Comparison of ENCODE assay signal across 25 cellular contexts in genomic region chr21:25710550-25710949, GRCh38. TPM values are rescaled to one million over a fixed set of nuclear protein-coding genes. Genes with fewer than 3 reads are reported as not detected.
A peak's percentile ranks its signal among the peaks of the same experiment; 100 is the strongest.
DNase-seq lines count a peak whose midpoint lies in the region; ATAC-seq and TF ChIP-seq lines count a peak whose summit lies in the region.
"Had no signal": no experiment of that assay in that cellular context is flagged by ENCODE, and none has a peak within 500 bp of the region (broad histone marks: within the 10 kb centered on the region; RNA-seq: fewer than 3 reads in every experiment).

No MANE protein-coding gene starts in this region.

- H2BK5ac ChIP-seq in mesendoderm (ENCODE audit: low read length) = no peak overlapping the region

- peak in 1 of 2 donors; percentile 65 for ATAC-seq in natural killer cell treated with Interleukin-12 subunit alpha and Interleukin-12 subunit beta and Interleukin-15 and Interleukin-18, amount 100 ng/mL, for 72 hours
- ATAC-seq in natural killer cell (no peak), GM18517 (IDR thresholded peaks at IDR 0.05; ENCODE audit: unreplicated experiment) (no peak), HG03571 (IDR thresholded peaks at IDR 0.05; ENCODE audit: unreplicated experiment) (no peak)
- ATAC-seq in activated T-helper 17 cell treated with anti-CD3 and anti-CD28 coated beads, Interleukin-2, amount 50 U/mL, for 72 hours (replicated peaks) = no peak
- ATAC-seq: GM12878 had no signal

- no peak overlapping the region for H3K56ac ChIP-seq in mesendoderm (ENCODE audit: low read length)

- H3K4me3 ChIP-seq in mesendoderm (ENCODE audit: low read length) = no peak overlapping the region
- H3K4me3 ChIP-seq: BLaER1, GM12878 had no signal

- H3K9me3 Mint-ChIP-seq in natural killer cell treated with Interleukin-12 subunit alpha and Interleukin-12 subunit beta and Interleukin-15 and Interleukin-18, amount 100 ng/mL, for 72 hours = no peaks in the 10 kb centered on the region
- H3K9me3 Mint-ChIP-seq in natural killer cell (no peaks in the 10 kb centered on the region), progenitor cell of endocrine pancreas (ENCODE audit: low read depth) (no peaks in the 10 kb centered on the region)
- no peaks in the 10 kb centered on the region for H3K9me3 Mint-ChIP-seq in activated T-helper 17 cell treated with anti-CD3 and anti-CD28 coated beads, Interleukin-2, amount 50 U/mL, for 72 hours
- H3K9me3 Mint-ChIP-seq: CD4-positive, alpha-beta memory T cell; CD4-positive, CD25-positive, alpha-beta regulatory T cell; CD8-positive, alpha-beta memory T cell had no signal

- H3K79me2 ChIP-seq in mesendoderm (ENCODE audit: control insufficient read depth, insufficient read depth, low read length) = no peaks in the 10 kb centered on the region

- peak overlapping the region; percentile 38 for H3K4me3 Mint-ChIP-seq in natural killer cell treated with Interleukin-12 subunit alpha and Interleukin-12 subunit beta and Interleukin-15 and Interleukin-18, amount 100 ng/mL, for 72 hours
- H3K4me3 Mint-ChIP-seq in natural killer cell = no peak overlapping the region
- no peak overlapping the region for H3K4me3 Mint-ChIP-seq in activated T-helper 17 cell treated with anti-CD3 and anti-CD28 coated beads, Interleukin-2, amount 50 U/mL, for 72 hours
- no peak overlapping the region for H3K4me3 Mint-ChIP-seq in progenitor cell of endocrine pancreas (ENCODE audit: low read depth)
- H3K4me3 Mint-ChIP-seq: CD14-positive monocyte; CD4-positive, alpha-beta memory T cell; CD8-positive, alpha-beta memory T cell had no signal

- H3K4me1 ChIP-seq in mesendoderm (ENCODE audit: control insufficient read depth, low read depth, low read length) = no peaks in the 10 kb centered on the region
- H3K4me1 ChIP-seq: BE2C, BLaER1 had no signal

- no peak overlapping the region for H4K5ac ChIP-seq in mesendoderm (ENCODE audit: low read length)

- H2BK15ac ChIP-seq in mesendoderm (replicated peaks; ENCODE audit: low read depth) = no peak overlapping the region

- no peak overlapping the region for H3K18ac ChIP-seq in mesendoderm (ENCODE audit: low read length)

- no peaks in the 10 kb centered on the region for H3K79me1 ChIP-seq in mesendoderm (ENCODE audit: low read length)

- no peak overlapping the region for H2AK5ac ChIP-seq in mesendoderm (ENCODE audit: low read length)

- no peak for DNase-seq in natural killer cell treated with Interleukin-12 subunit alpha and Interleukin-12 subunit beta and Interleukin-15 and Interleukin-18, amount 100 ng/mL, for 72 hours (ENCODE audit: low spot score)
- DNase-seq in natural killer cell (no peak), progenitor cell of endocrine pancreas (ENCODE audit: low spot score, unreplicated experiment) (no peak), mesendoderm (no peak)
- DNase-seq: 8988T; ACHN; BE2C; C1 segment of cervical spinal cord; CD4-positive, alpha-beta memory T cell; CD4-positive, CD25-positive, alpha-beta regulatory T cell; CD8-positive, alpha-beta memory T cell; COR-L47; DMS 273 treated with DMSO at 0.1 percent for 48 hours; DMS153; DMS53; DMS79; DND-41; EL; GDM1 had no signal

- H3K27me3 Mint-ChIP-seq in natural killer cell treated with Interleukin-12 subunit alpha and Interleukin-12 subunit beta and Interleukin-15 and Interleukin-18, amount 100 ng/mL, for 72 hours = no peaks in the 10 kb centered on the region
- H3K27me3 Mint-ChIP-seq in natural killer cell (ENCODE audit: low read depth in 2 of 2) (no peaks in the 10 kb centered on the region), progenitor cell of endocrine pancreas (no peaks in the 10 kb centered on the region)
- no peaks in the 10 kb centered on the region for H3K27me3 Mint-ChIP-seq in activated T-helper 17 cell treated with anti-CD3 and anti-CD28 coated beads, Interleukin-2, amount 50 U/mL, for 72 hours
- H3K27me3 Mint-ChIP-seq: CD4-positive, alpha-beta memory T cell; CD4-positive, CD25-positive, alpha-beta regulatory T cell; CD8-positive, alpha-beta memory T cell had no signal

- H3K36me3 Mint-ChIP-seq in natural killer cell treated with Interleukin-12 subunit alpha and Interleukin-12 subunit beta and Interleukin-15 and Interleukin-18, amount 100 ng/mL, for 72 hours = no peaks in the 10 kb centered on the region
- H3K36me3 Mint-ChIP-seq in natural killer cell (no peaks in the 10 kb centered on the region), progenitor cell of endocrine pancreas (ENCODE audit: insufficient read depth) (no peaks in the 10 kb centered on the region)
- no peaks in the 10 kb centered on the region for H3K36me3 Mint-ChIP-seq in activated T-helper 17 cell treated with anti-CD3 and anti-CD28 coated beads, Interleukin-2, amount 50 U/mL, for 72 hours (ENCODE audit: low read depth)
- H3K36me3 Mint-ChIP-seq: CD14-positive monocyte; CD4-positive, alpha-beta memory T cell; CD4-positive, CD25-positive, alpha-beta regulatory T cell; CD8-positive, alpha-beta memory T cell had no signal

- no peaks in the 10 kb centered on the region for H3K27me3 ChIP-seq in mesendoderm (ENCODE audit: insufficient read depth, low read length, poor library complexity)
- H3K27me3 ChIP-seq: BE2C, BLaER1 had no signal

- no CpG with 5 or more reads among the region's 5 CpGs for WGBS in mesendoderm (ENCODE audit: extremely low coverage, insufficient coverage, low lambda C conversion rate)

- H3K4me1 Mint-ChIP-seq in natural killer cell treated with Interleukin-12 subunit alpha and Interleukin-12 subunit beta and Interleukin-15 and Interleukin-18, amount 100 ng/mL, for 72 hours (ENCODE audit: low read depth in 2 of 2) = peaks cover 8 to 9% of the 10 kb centered on the region in 2 donors
- H3K4me1 Mint-ChIP-seq in natural killer cell (no peaks in the 10 kb centered on the region), progenitor cell of endocrine pancreas (ENCODE audit: low read depth) (no peaks in the 10 kb centered on the region)
- no peaks in the 10 kb centered on the region for H3K4me1 Mint-ChIP-seq in activated T-helper 17 cell treated with anti-CD3 and anti-CD28 coated beads, Interleukin-2, amount 50 U/mL, for 72 hours
- H3K4me1 Mint-ChIP-seq: CD14-positive monocyte; CD4-positive, alpha-beta memory T cell; CD4-positive, CD25-positive, alpha-beta regulatory T cell; CD8-positive, alpha-beta memory T cell had no signal

- no peak overlapping the region for H3K4ac ChIP-seq in mesendoderm (ENCODE audit: low read depth, low read length)

- intact Hi-C loops in natural killer cell (cut with micrococcal nuclease) = no loop called here

- TF ChIP-seq CTCF in natural killer cell (IDR thresholded peaks at IDR 0.05) = no peak
- TF ChIP-seq CTCF in progenitor cell of endocrine pancreas (IDR thresholded peaks at IDR 0.05; ENCODE audit: unreplicated experiment) = no peak

- H3K23ac ChIP-seq in mesendoderm (ENCODE audit: low read length) = no peak overlapping the region

- H3K4me2 ChIP-seq in mesendoderm (ENCODE audit: low read length) = no peak overlapping the region
- H3K4me2 ChIP-seq: BLaER1 had no signal

- no peak overlapping the region for H3K27ac ChIP-seq in mesendoderm (ENCODE audit: low read depth, low read length)
- H3K27ac ChIP-seq: BLaER1 had no signal

- peak overlapping the region; percentile 17 to 38 for H3K27ac Mint-ChIP-seq in natural killer cell treated with Interleukin-12 subunit alpha and Interleukin-12 subunit beta and Interleukin-15 and Interleukin-18, amount 100 ng/mL, for 72 hours
- H3K27ac Mint-ChIP-seq in natural killer cell (no peak overlapping the region), progenitor cell of endocrine pancreas (peak overlapping the region; percentile 43)
- H3K27ac Mint-ChIP-seq in activated T-helper 17 cell treated with anti-CD3 and anti-CD28 coated beads, Interleukin-2, amount 50 U/mL, for 72 hours = peak overlapping the region; percentile 5
- H3K27ac Mint-ChIP-seq: CD4-positive, CD25-positive, alpha-beta regulatory T cell had no signal

- H2BK120ac ChIP-seq in mesendoderm (ENCODE audit: low read depth, low read length) = no peak overlapping the region

- H3K9ac ChIP-seq in mesendoderm (ENCODE audit: low read length) = no peak overlapping the region
- H3K9ac ChIP-seq: BLaER1 had no signal

- H3K36me3 ChIP-seq in mesendoderm (ENCODE audit: control insufficient read depth, insufficient read depth, low read length) = no peaks in the 10 kb centered on the region
- H3K36me3 ChIP-seq: BE2C had no signal

- no peak overlapping the region for H4K8ac ChIP-seq in mesendoderm (ENCODE audit: low read depth, low read length)

RNA-seq across cellular contexts. Expression of gene ATP5PF, which starts 24.2 kb away (rescaled TPM):
- total RNA-seq in natural killer cell treated with Interleukin-12 subunit alpha and Interleukin-12 subunit beta and Interleukin-15 and Interleukin-18, amount 100 ng/mL, for 72 hours = 100 to 1,000 TPM in 1 of 2 donors, 10 to 100 TPM in 1; 52.1 to 124 TPM
- total RNA-seq in natural killer cell = 10 to 100 TPM; 36.2 to 41.6 (median 36.4) TPM
- 100 to 1,000 TPM in 1 of 2 donors, 10 to 100 TPM in 1; 89.7 to 151 TPM for total RNA-seq in activated T-helper 17 cell treated with anti-CD3 and anti-CD28 coated beads, Interleukin-2, amount 50 U/mL, for 72 hours
- total RNA-seq in progenitor cell of endocrine pancreas = 138 and 144 TPM in 2 replicates
- polyA plus RNA-seq in mesendoderm (2013, experiment 1 of 2) = 323 TPM
- 316 TPM for polyA plus RNA-seq in mesendoderm (2013, experiment 2 of 2)

RNA-seq across cellular contexts. Expression of gene GABPA, which starts 24.2 kb away (rescaled TPM):
- 10 to 100 TPM; 23.5 to 23.6 TPM for total RNA-seq in natural killer cell treated with Interleukin-12 subunit alpha and Interleukin-12 subunit beta and Interleukin-15 and Interleukin-18, amount 100 ng/mL, for 72 hours
- total RNA-seq in natural killer cell (10 to 100 TPM; 25.2 to 29.3 (median 27.7) TPM), progenitor cell of endocrine pancreas (21.8 and 23.5 TPM in 2 replicates)
- total RNA-seq in activated T-helper 17 cell treated with anti-CD3 and anti-CD28 coated beads, Interleukin-2, amount 50 U/mL, for 72 hours = 10 to 100 TPM; 17.3 to 24.9 TPM
- polyA plus RNA-seq in mesendoderm (2013, experiment 1 of 2) = 20.7 TPM
- 20.8 TPM for polyA plus RNA-seq in mesendoderm (2013, experiment 2 of 2)

Comparison
In these comparisons a context has a peak if more than half of its experiments do, and no peak if none do; other contexts are left out.
1. H3K27ac Mint-ChIP-seq: peak in natural killer cell treated with Interleukin-12 subunit alpha and Interleukin-12 subunit beta and Interleukin-15 and Interleukin-18, amount 100 ng/mL, for 72 hours (2 of 2), activated T-helper 17 cell treated with anti-CD3 and anti-CD28 coated beads, Interleukin-2, amount 50 U/mL, for 72 hours (single experiment) and progenitor cell of endocrine pancreas (single experiment); none in natural killer cell (0 of 2).